ENCODE assay signal across 7 cellular contexts in the genomic region with DNA sequence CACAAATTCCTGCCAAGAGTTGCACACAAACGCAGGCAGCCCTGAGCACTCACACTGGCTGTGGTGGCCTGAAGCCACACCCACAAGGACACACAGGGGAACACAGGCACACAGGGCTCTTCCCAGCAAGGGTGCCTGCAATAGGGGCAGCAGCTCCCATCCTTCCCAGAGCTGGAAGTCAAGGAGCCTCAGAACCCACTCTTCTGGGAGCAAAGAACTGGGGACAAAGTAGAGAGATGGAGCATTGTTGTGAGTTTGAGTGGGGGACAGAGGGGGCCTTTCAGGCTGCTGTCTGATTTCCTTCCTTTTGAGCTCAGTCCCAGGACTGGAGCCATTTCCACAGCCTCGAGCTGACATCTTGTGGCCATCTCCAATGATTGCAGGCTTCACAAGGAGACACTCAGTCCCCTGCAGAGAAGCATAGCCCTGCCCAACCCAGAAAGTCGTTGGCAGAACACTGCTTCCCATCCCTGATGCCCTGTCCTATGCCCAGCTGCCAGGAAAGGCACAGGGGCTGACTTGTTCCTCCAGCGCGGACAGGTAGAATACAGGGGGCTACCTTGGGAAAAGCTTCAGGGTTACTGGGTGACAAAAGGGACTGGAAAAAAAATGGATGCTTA. TPM values are rescaled to one million over a fixed set of nuclear protein-coding genes. Genes with fewer than 3 reads are reported as not detected.
DNase-seq lines count a peak whose midpoint lies in the region; ATAC-seq and TF ChIP-seq lines count a peak whose summit lies in the region.

No MANE protein-coding gene starts in this region.

- H3K36me3 Mint-ChIP-seq in brain = no peaks in the 10 kb centered on the region

- DNase-seq in HS-27A (ENCODE audit: low read depth) (peak; percentile 26), OCI-M2 (lab: John Stamatoyannopoulos, UW; ENCODE audit: unreplicated experiment) (peak; percentile 13), islet precursor cell (peak; percentile 89)
- peak in 2 of 3 experiments; percentile 6 to 39 for DNase-seq in stimulated activated CD4-positive, alpha-beta T cell treated with anti-CD3 and anti-CD28 coated beads, TNF-alpha, amount 100 ng/mL, for 24 hours (ENCODE audit: low read depth in 3 of 3)

- no peaks in the 10 kb centered on the region for H3K9me2 ChIP-seq in DOHH2 (replicated peaks; ENCODE audit: control insufficient read depth, low read length)

- H3K9me3 Mint-ChIP-seq in brain = peaks cover 0 to 2% (median 0%) of the 10 kb centered on the region in 5 experiments

- peak overlapping the region in 1 of 5 experiments; percentile 46 for H3K4me3 Mint-ChIP-seq in brain

- no peak overlapping the region for H3K27ac ChIP-seq in DOHH2 (ENCODE audit: low read depth, low read length)

- no peaks in the 10 kb centered on the region for H3K27me3 ChIP-seq in DOHH2 (ENCODE audit: control insufficient read depth, low read length)

- peak overlapping the region; percentile 38 to 87 (median 69) for H3K27ac Mint-ChIP-seq in brain

- no peaks in the 10 kb centered on the region for H3F3A ChIP-seq in DOHH2 (ENCODE audit: control insufficient read depth, insufficient read depth)

- no peaks in the 10 kb centered on the region for H3K36me3 ChIP-seq in DOHH2 (ENCODE audit: control insufficient read depth, low read length)

- H3K9me3 ChIP-seq in DOHH2 (ENCODE audit: control insufficient read depth, insufficient read depth, low read length) = no peaks in the 10 kb centered on the region

- H3K4me1 Mint-ChIP-seq in brain = peaks cover 72% of the 10 kb centered on the region

- peak; percentile 81 for TF ChIP-seq CTCF in DOHH2 (IDR thresholded peaks at IDR 0.05; ENCODE audit: low read depth, low read length, poor library complexity, severe bottlenecking)
- TF ChIP-seq CTCF in brain (conservative IDR thresholded peaks at IDR 0.05) = peak; percentile 95

- peaks cover 26% of the 10 kb centered on the region for H3K4me1 ChIP-seq in DOHH2 (ENCODE audit: control insufficient read depth, low read length)

- H4K20me1 ChIP-seq in DOHH2 (ENCODE audit: control insufficient read depth, insufficient read depth, low read depth, low read length) = no peaks in the 10 kb centered on the region

- peak overlapping the region; percentile 26; the same call in 1 of the 2 replicates for H3K4me2 ChIP-seq in DOHH2 (ENCODE audit: low read length)

- H3K79me2 ChIP-seq in DOHH2 (ENCODE audit: control insufficient read depth, low read length) = no peaks in the 10 kb centered on the region

- no peak overlapping the region for H3K4me3 ChIP-seq in DOHH2 (ENCODE audit: low read length)

- no peak for ATAC-seq in GM18873 (IDR thresholded peaks at IDR 0.05; ENCODE audit: low FRiP score, unreplicated experiment)

- peaks cover 19% of the 10 kb centered on the region for H3K27me3 Mint-ChIP-seq in brain

RNA-seq across cellular contexts. Expression of gene SLF2, which starts 34.4 kb away (rescaled TPM):
- 6.9 TPM for polyA plus RNA-seq in brain (ENCODE audit: insufficient read depth, low read depth, low replicate concordance)

Comparison
In these comparisons a context has a peak if more than half of its experiments do, and no peak if none do; other contexts are left out.
1. DNase-seq: peak in every context shown above with its lines; median percentile 89 in islet precursor cell; 26 in HS-27A; 22 in stimulated activated CD4-positive, alpha-beta T cell treated with anti-CD3 and anti-CD28 coated beads, TNF-alpha, amount 100 ng/mL, for 24 hours; 13 in OCI-M2.